13 cellular contexts compared by ENCODE assay signal in genomic region chr6:147287869-147288271, GRCh38.
A peak's percentile ranks its signal among the peaks of the same experiment; 100 is the strongest.
DNase-seq lines count a peak whose midpoint lies in the region; ATAC-seq and TF ChIP-seq lines count a peak whose summit lies in the region.
"Had no signal": no experiment of that assay in that cellular context is flagged by ENCODE, and none has a peak within 500 bp of the region (broad histone marks: within the 10 kb centered on the region; RNA-seq: fewer than 3 reads in every experiment).

No MANE protein-coding gene starts in this region.

- no peaks in the 10 kb centered on the region for H4K20me1 ChIP-seq in hepatocyte (ENCODE audit: insufficient read depth, poor library complexity, severe bottlenecking)

- H3K27ac ChIP-seq in ACC112 (ENCODE audit: low read depth, low read length) (peak overlapping the region; percentile 56), hepatocyte (no peak overlapping the region)

- no peak overlapping the region for H2AFZ ChIP-seq in ACC112 (ENCODE audit: low read length, unreplicated experiment)
- no peak overlapping the region for H2AFZ ChIP-seq in hepatocyte

- H3K79me2 ChIP-seq in ACC112 (ENCODE audit: control insufficient read depth, insufficient read depth, low read length, unreplicated experiment), result peaks cover 28% of the 10 kb centered on the region
- no peaks in the 10 kb centered on the region for H3K79me2 ChIP-seq in hepatocyte

- peak; percentile 88 for DNase-seq in HT1080 (ENCODE audit: low read depth)
- peak; percentile 62 for DNase-seq in astrocyte of the hippocampus (ENCODE audit: low read depth, low spot score)
- peak; percentile 6 for DNase-seq in hepatocyte (ENCODE audit: low spot score)
- DNase-seq in superior temporal gyrus (ENCODE audit: extremely low spot score), result no peak
- DNase-seq in NCI-H187 (lab: John Stamatoyannopoulos, UW), result no peak
- DNase-seq: activated CD4-positive, alpha-beta T cell treated with anti-CD3 and anti-CD28 coated beads for 36 hours; BE2C; heart right ventricle; NCI-H1105 had no signal

- H3K27me3 ChIP-seq in ACC112 (ENCODE audit: insufficient read depth, low read length) (no peaks in the 10 kb centered on the region), hepatocyte (no peaks in the 10 kb centered on the region)
- H3K27me3 ChIP-seq: BE2C, heart right ventricle had no signal

- H3K36me3 ChIP-seq in ACC112 (ENCODE audit: insufficient read depth, low read length) (peaks cover 30% of the 10 kb centered on the region), hepatocyte (replicated peaks; ENCODE audit: insufficient read depth, low read depth) (no peaks in the 10 kb centered on the region)

- 80% methylated on average over 3 of the region's 3 CpGs for WGBS in hepatocyte (ENCODE audit: low lambda C conversion rate, missing lambda C conversion rate)

- H3K9me3 ChIP-seq in hepatocyte (ENCODE audit: low read depth), result no peaks in the 10 kb centered on the region
- H3K9me3 ChIP-seq: BE2C, heart right ventricle had no signal

- H3K4me2 ChIP-seq in hepatocyte, result no peak overlapping the region

- no peak for TF ChIP-seq CTCF in hepatocyte (IDR thresholded peaks at IDR 0.05; ENCODE audit: poor library complexity)

- H3K4me1 ChIP-seq in ACC112 (ENCODE audit: control insufficient read depth, insufficient read depth, low read length, unreplicated experiment) (peaks cover 23% of the 10 kb centered on the region), hepatocyte (ENCODE audit: insufficient read depth) (peaks cover 5% of the 10 kb centered on the region)

- no peaks in the 10 kb centered on the region for H3K9me2 ChIP-seq in hepatocyte (replicated peaks; ENCODE audit: insufficient read depth)

- ATAC-seq in HG02840 (IDR thresholded peaks at IDR 0.05; ENCODE audit: low FRiP score, unreplicated experiment), result no peak
- ATAC-seq in activated CD4-positive, CD25-positive, alpha-beta regulatory T cell treated with anti-CD3 and anti-CD28 coated beads, Interleukin-2, amount 50 U/mL, for 24 hours, result no peak
- ATAC-seq: activated CD4-positive, alpha-beta T cell treated with anti-CD3 and anti-CD28 coated beads for 36 hours; GM12878 had no signal

- H3K4me3 ChIP-seq in ACC112 (ENCODE audit: low read depth, low read length), result no peak overlapping the region
- H3K4me3 ChIP-seq in hepatocyte, result no peak overlapping the region
- H3K4me3 ChIP-seq: GM12878, heart right ventricle had no signal

Comparison
In these comparisons a context has a peak if more than half of its experiments do, and no peak if none do; other contexts are left out.
1. DNase-seq: peak in HT1080 (single experiment), astrocyte of the hippocampus (single experiment) and hepatocyte (single experiment); none in superior temporal gyrus (single experiment) and NCI-H187 (0 of 2).